10 cellular contexts compared by ENCODE assay signal in the genomic region with DNA sequence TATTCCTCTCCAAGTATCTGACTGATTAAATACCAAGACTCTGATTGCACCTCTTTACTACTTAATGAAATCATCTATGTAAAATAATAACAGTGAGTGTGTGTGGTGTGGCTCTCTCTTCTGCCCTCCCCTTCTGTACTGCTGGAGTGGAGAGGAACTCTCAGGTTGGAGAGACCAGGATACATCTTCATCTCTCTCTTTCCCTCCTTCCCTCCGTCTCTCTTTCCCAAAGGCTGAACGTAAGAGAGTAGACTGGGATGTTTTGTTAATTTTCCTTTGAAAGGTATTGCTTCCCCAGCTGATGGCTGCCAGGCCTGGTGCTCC. TPM values are rescaled to one million over a fixed set of nuclear protein-coding genes. Genes with fewer than 3 reads are reported as not detected.
DNase-seq lines count a peak whose midpoint lies in the region; ATAC-seq and TF ChIP-seq lines count a peak whose summit lies in the region.
"Had no signal": no experiment of that assay in that cellular context is flagged by ENCODE, and none has a peak within 500 bp of the region (broad histone marks: within the 10 kb centered on the region; RNA-seq: fewer than 3 reads in every experiment).

No MANE protein-coding gene starts in this region.

- H3K27me3 Mint-ChIP-seq in CD4-positive, alpha-beta memory T cell: peaks cover 12 to 17% of the 10 kb centered on the region in 2 donors
- H3K27me3 Mint-ChIP-seq in nephron (ENCODE audit: low read depth): peaks cover 14% of the 10 kb centered on the region

- no peaks in the 10 kb centered on the region for H3K9me3 ChIP-seq in CD4-positive, alpha-beta memory T cell (ENCODE audit: control insufficient read depth in 1 of 2, low read length in 2 of 2)
- H3K9me3 ChIP-seq in OCI-LY3 (ENCODE audit: insufficient read depth, low read length): no peaks in the 10 kb centered on the region
- H3K9me3 ChIP-seq: mucosa of descending colon, vagina had no signal

- H3K36me3 ChIP-seq in CD4-positive, alpha-beta memory T cell (ENCODE audit: insufficient read depth, low read length): no peaks in the 10 kb centered on the region
- H3K36me3 ChIP-seq in OCI-LY3 (replicated peaks; ENCODE audit: low read depth, low read length): no peaks in the 10 kb centered on the region
- H3K36me3 ChIP-seq: vagina had no signal

- peak overlapping the region; percentile 53 to 88 (median 78) for H3K4me3 Mint-ChIP-seq in CD4-positive, alpha-beta memory T cell
- H3K4me3 Mint-ChIP-seq in nephron: peak overlapping the region; percentile 14 to 60 (median 34)

- ATAC-seq in HG02870 (IDR thresholded peaks at IDR 0.05; ENCODE audit: unreplicated experiment): no peak

- H3K4me3 ChIP-seq in CD4-positive, alpha-beta memory T cell (ENCODE audit: low read length in 2 of 2): peak overlapping the region in 1 of 2 donors; percentile 38
- peak overlapping the region; percentile 81 for H3K4me3 ChIP-seq in OCI-LY3 (ENCODE audit: low read length)
- H3K4me3 ChIP-seq in dorsolateral prefrontal cortex: peak overlapping the region in 48 of 59 donors; percentile 1 to 52 (median 36)
- H3K4me3 ChIP-seq: mucosa of descending colon had no signal

- H3K4me1 ChIP-seq in CD4-positive, alpha-beta memory T cell (ENCODE audit: insufficient read depth, low read length): peaks cover 16% of the 10 kb centered on the region
- peaks cover 12% of the 10 kb centered on the region for H3K4me1 ChIP-seq in OCI-LY3 (ENCODE audit: low read length)

- TF ChIP-seq CTCF in OCI-LY3 (IDR thresholded peaks at IDR 0.05; ENCODE audit: low read depth, low read length) (no peak), dorsolateral prefrontal cortex (IDR thresholded peaks at IDR 0.05 in 54 of 56, conservative IDR thresholded peaks at IDR 0.05 in 2 of 56; ENCODE audit: low read depth in 1 of 56, partially characterized antibody in 56 of 56) (peak in 2 of 56 donors; percentile 1 to 2), nephron (IDR thresholded peaks at IDR 0.05; ENCODE audit: unreplicated experiment in 3 of 3) (peak in 1 of 3 experiments; percentile 0)

- H3K4me2 ChIP-seq in OCI-LY3 (ENCODE audit: low read length): peak overlapping the region; percentile 94

- no peak for DNase-seq in CD4-positive, alpha-beta memory T cell
- DNase-seq in dorsolateral prefrontal cortex (no peak), mucosa of gallbladder (ENCODE audit: low spot score) (no peak), hippocampal formation (lab: John Stamatoyannopoulos, UW) (no peak), NCI-H748 (lab: John Stamatoyannopoulos, UW; ENCODE audit: unreplicated experiment) (no peak)

- no peak overlapping the region for H3K27ac ChIP-seq in CD4-positive, alpha-beta memory T cell (ENCODE audit: low read depth, low read length)
- H3K27ac ChIP-seq in OCI-LY3 (ENCODE audit: low read length) (no peak overlapping the region), dorsolateral prefrontal cortex (peak overlapping the region in 19 of 59 donors; percentile 3 to 76 (median 45))
- H3K27ac ChIP-seq: vagina had no signal

- peaks cover 13 to 32% (median 23%) of the 10 kb centered on the region in 4 donors for H3K4me1 Mint-ChIP-seq in CD4-positive, alpha-beta memory T cell
- H3K4me1 Mint-ChIP-seq in nephron: peaks cover 25% of the 10 kb centered on the region

- POLR2A ChIA-PET in CD4-positive, alpha-beta memory T cell (lab: Charles Lee; ENCODE audit: partially characterized antibody): interaction anchor here (1.0 to 1.8 kb wide), 4 partner anchors 10 to 173 kb away, joined by 4 to 25 read pairs (median 6); partner anchors contain the start of genes AP4M1 and TRIM4

- intact Hi-C loops in CD4-positive, alpha-beta memory T cell (cut with micrococcal nuclease): no loop called here
- intact Hi-C loops in dorsolateral prefrontal cortex (cut with DNase I): no loop called here

- H4K20me1 ChIP-seq in OCI-LY3 (ENCODE audit: insufficient read depth, low read length): no peaks in the 10 kb centered on the region

- H3K27me3 ChIP-seq in CD4-positive, alpha-beta memory T cell (ENCODE audit: insufficient read depth, low read length): peaks cover 6% of the 10 kb centered on the region
- H3K27me3 ChIP-seq in OCI-LY3 (ENCODE audit: low read depth, low read length) (peaks cover 35% of the 10 kb centered on the region), dorsolateral prefrontal cortex (no peaks in the 10 kb centered on the region)
- H3K27me3 ChIP-seq: vagina had no signal

- no peak overlapping the region for H3K9ac ChIP-seq in OCI-LY3 (ENCODE audit: low read length)

- H3K79me2 ChIP-seq in OCI-LY3 (ENCODE audit: low read length): no peaks in the 10 kb centered on the region

- no peaks in the 10 kb centered on the region for H3K36me3 Mint-ChIP-seq in CD4-positive, alpha-beta memory T cell
- H3K36me3 Mint-ChIP-seq in nephron (ENCODE audit: low read depth): no peaks in the 10 kb centered on the region

- no peaks in the 10 kb centered on the region for H3K9me3 Mint-ChIP-seq in CD4-positive, alpha-beta memory T cell
- no peaks in the 10 kb centered on the region for H3K9me3 Mint-ChIP-seq in nephron

- CTCF ChIA-PET in CD4-positive, alpha-beta memory T cell (lab: Charles Lee; ENCODE audit: partially characterized antibody): interaction anchor here (0.6 to 3.9 kb wide), 12 partner anchors 11 to 201 kb away, joined by 3 to 30 read pairs (median 4); partner anchors contain the start of gene TRIM4

- H2AFZ ChIP-seq in OCI-LY3 (ENCODE audit: low read depth, low read length): peak overlapping the region; percentile 95

- H3K27ac Mint-ChIP-seq in CD4-positive, alpha-beta memory T cell: peak overlapping the region in 6 of 7 donors; percentile 14 to 70 (median 36)
- H3K27ac Mint-ChIP-seq in nephron: peak overlapping the region in 2 of 3 experiments; percentile 32 to 37

RNA-seq across cellular contexts. Expression of gene GJC3, which starts 0.3 kb away (rescaled TPM):
- under 1 TPM; 0.39 to 0.61 TPM for total RNA-seq in CD4-positive, alpha-beta memory T cell
- polyA plus RNA-seq in CD4-positive, alpha-beta memory T cell: under 1 TPM; 0.23 to 0.94 TPM
- total RNA-seq in dorsolateral prefrontal cortex (1 to 10 TPM in 12 of 120 experiments, under 1 TPM in 45, not detected in 63; 0.36 to 2.7 (median 0.73) TPM), mucosa of gallbladder (0.26 TPM)
- total RNA-seq: mucosa of descending colon, vagina had no signal

RNA-seq across cellular contexts. Expression of gene TRIM4, which starts 10.4 kb away (rescaled TPM):
- 10 to 100 TPM; 69.0 to 69.7 TPM for total RNA-seq in CD4-positive, alpha-beta memory T cell
- polyA plus RNA-seq in CD4-positive, alpha-beta memory T cell: 10 to 100 TPM; 18.2 to 28.8 TPM
- 10 to 100 TPM; 12.0 to 29.0 (median 18.5) TPM for total RNA-seq in dorsolateral prefrontal cortex
- total RNA-seq in mucosa of gallbladder: 33.1 TPM

RNA-seq across cellular contexts. Expression of gene AZGP1, which starts 46.1 kb away (rescaled TPM):
- not detected for total RNA-seq in CD4-positive, alpha-beta memory T cell
- polyA plus RNA-seq in CD4-positive, alpha-beta memory T cell: not detected
- total RNA-seq in dorsolateral prefrontal cortex: 100 to 1,000 TPM in 1 of 120 experiments, 10 to 100 TPM in 92, 1 to 10 TPM in 27; 3.4 to 103 (median 21.2) TPM
- 104 TPM for total RNA-seq in mucosa of gallbladder

RNA-seq across cellular contexts. Expression of gene OR2AE1, which starts 52.9 kb away (rescaled TPM):
- not detected for total RNA-seq in CD4-positive, alpha-beta memory T cell
- polyA plus RNA-seq in CD4-positive, alpha-beta memory T cell: not detected
- total RNA-seq in dorsolateral prefrontal cortex (1 to 10 TPM in 6 of 120 experiments, under 1 TPM in 22, not detected in 92; 0.42 to 1.9 (median 0.62) TPM), mucosa of gallbladder (not detected)
- total RNA-seq: vagina had no signal

Comparison
In these comparisons a context has a peak if more than half of its experiments do, and no peak if none do; other contexts are left out.
1. RNA of gene AZGP1, which starts 46.1 kb away (total RNA-seq): 104 TPM in mucosa of gallbladder (single experiment) and 3.4 to 103 TPM in dorsolateral prefrontal cortex; not detected in CD4-positive, alpha-beta memory T cell; every median in the first group is over 4 times any median in the second.